9 cellular contexts compared by ENCODE assay signal in the genomic region with DNA sequence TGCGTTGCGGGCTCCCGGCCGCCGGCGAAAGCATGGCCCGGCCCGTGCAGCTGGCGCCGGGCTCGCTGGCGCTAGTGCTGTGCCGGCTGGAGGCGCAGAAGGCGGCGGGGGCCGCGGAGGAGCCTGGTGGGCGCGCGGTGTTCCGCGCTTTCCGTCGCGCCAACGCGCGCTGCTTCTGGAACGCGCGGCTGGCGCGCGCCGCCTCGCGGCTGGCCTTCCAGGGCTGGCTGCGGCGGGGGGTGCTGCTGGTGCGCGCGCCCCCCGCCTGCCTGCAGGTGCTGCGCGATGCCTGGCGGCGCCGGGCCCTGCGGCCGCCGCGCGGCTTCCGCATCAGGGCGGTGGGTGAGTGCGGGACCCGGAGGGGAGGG. TPM values are rescaled to one million over a fixed set of nuclear protein-coding genes. Genes with fewer than 3 reads are reported as not detected.
DNase-seq lines count a peak whose midpoint lies in the region; ATAC-seq and TF ChIP-seq lines count a peak whose summit lies in the region.
"Not testable (repeated sequence)": the region's sequence is repeated elsewhere in the genome, so short reads cannot be mapped to it uniquely, and the experiment has no call there.
"Had no signal": no experiment of that assay in that cellular context is flagged by ENCODE, and none has a peak within 500 bp of the region (broad histone marks: within the 10 kb centered on the region; RNA-seq: fewer than 3 reads in every experiment).

No MANE protein-coding gene starts in this region.

- H3K4me3 Mint-ChIP-seq in naive thymus-derived CD8-positive, alpha-beta T cell = not testable (repeated sequence)

- not testable (repeated sequence) for H3K36me3 ChIP-seq in GM06990 (ENCODE audit: control insufficient read depth, insufficient read depth, low read length); Panc1 (ENCODE audit: control insufficient read depth, insufficient read depth, low read length); brain microvascular endothelial cell (replicated peaks); thymus (ENCODE audit: control insufficient read depth, insufficient read depth)

- H3K27me3 Mint-ChIP-seq in naive thymus-derived CD8-positive, alpha-beta T cell = not testable (repeated sequence)

- H3K9me3 Mint-ChIP-seq in naive thymus-derived CD8-positive, alpha-beta T cell = not testable (repeated sequence)

- POLR2A ChIA-PET in Panc1 (lab: Charles Lee) = interaction anchor here (0.6 kb wide), 2 partner anchors 77 to 317 kb away, joined by 7 to 11 read pairs; no protein-coding TSS in a partner anchor
- POLR2A ChIA-PET in naive thymus-derived CD8-positive, alpha-beta T cell (lab: Charles Lee) = interaction anchor here (1.0 to 3.1 kb wide), 2 partner anchors 73 to 269 kb away, joined by 3 to 20 read pairs; partner anchors contain the start of gene DDX50

- CTCF ChIA-PET in Panc1 (lab: Charles Lee) = interaction anchor here (0.6 to 1.2 kb wide), 2 partner anchors 70 to 226 kb away, joined by 3 to 9 read pairs; no protein-coding TSS in a partner anchor

- H3K4me3 ChIP-seq in GM06990 (replicated peaks; ENCODE audit: low read depth, low read length) (peak overlapping the region; percentile 72; the same call in 1 of the 2 replicates), Panc1 (ENCODE audit: low read depth in 2 of 2, low read length in 2 of 2) (peak overlapping the region; percentile 62 to 66; a peak in 3 of 4 replicates), brain microvascular endothelial cell (ENCODE audit: low read depth, low read length) (peak overlapping the region; percentile 59), thymus (ENCODE audit: low read length) (peak overlapping the region; percentile 56)

- not testable (repeated sequence) for H3K36me3 Mint-ChIP-seq in naive thymus-derived CD8-positive, alpha-beta T cell

- not testable (repeated sequence) for H3K27me3 ChIP-seq in GM06990 (replicated peaks; ENCODE audit: control insufficient read depth, insufficient read depth, low read length); Panc1 (ENCODE audit: control insufficient read depth, insufficient read depth, low read length); brain microvascular endothelial cell (replicated peaks); thymus (ENCODE audit: control insufficient read depth, insufficient read depth)

- H3K4me1 Mint-ChIP-seq in naive thymus-derived CD8-positive, alpha-beta T cell = peaks cover 4 to 26% (median 17%) of the 10 kb centered on the region in 4 donors

- not testable (repeated sequence) for H3K27ac Mint-ChIP-seq in naive thymus-derived CD8-positive, alpha-beta T cell

- not testable (repeated sequence) for H3K27ac ChIP-seq in Panc1 (ENCODE audit: low read length); brain microvascular endothelial cell
- peak overlapping the region; percentile 71 for H3K27ac ChIP-seq in thymus (ENCODE audit: low read depth)

- WGBS in thymus = 0% methylated on average over 17 of the region's 58 CpGs

- H3K9me3 ChIP-seq in Panc1 (ENCODE audit: control insufficient read depth, insufficient read depth, low read depth, low read length); thymus (ENCODE audit: control insufficient read depth): not testable (repeated sequence)

- not testable (repeated sequence) for DNase-seq in GM06990 (ENCODE audit: extremely low read depth, insufficient read length); Panc1 (ENCODE audit: low read depth, low spot score); brain microvascular endothelial cell; left ventricle myocardium superior; naive thymus-derived CD8-positive, alpha-beta T cell

- in situ Hi-C loops in Panc1 (cut with HindIII; ENCODE audit: low pct_unique_long_range_greater_than_20kb, low sequenced_read_pairs); brain microvascular endothelial cell (cut with HindIII; ENCODE audit: low pct_ligation_motif_present, low sequenced_read_pairs): not testable (repeated sequence)

- ATAC-seq in GM21423 (IDR thresholded peaks at IDR 0.05; ENCODE audit: unreplicated experiment) (peak; percentile 39), HG03066 (IDR thresholded peaks at IDR 0.05; ENCODE audit: low read depth, unreplicated experiment) (peak; percentile 38), Panc1 (peak; percentile 64), left ventricle myocardium superior (peak; percentile 51)
- ATAC-seq in naive thymus-derived CD8-positive, alpha-beta T cell = peak; percentile 58 to 65

- intact Hi-C loops in Panc1 (cut with micrococcal nuclease; ENCODE audit: unreplicated experiment); left ventricle myocardium superior (cut with micrococcal nuclease): not testable (repeated sequence)

- not testable (repeated sequence) for BruUV-seq in Panc1 (replicated peaks; lab: Mats Ljungman, UMichigan)

- not testable (repeated sequence) for H3K4me1 ChIP-seq in Panc1 (ENCODE audit: control insufficient read depth, insufficient read depth, low read length)
- peaks cover 12% of the 10 kb centered on the region for H3K4me1 ChIP-seq in thymus (ENCODE audit: control insufficient read depth, insufficient read depth, low read length)

- TF ChIP-seq CTCF in GM06990 (IDR thresholded peaks at IDR 0.05; ENCODE audit: insufficient read depth, low read length, poor library complexity, severe bottlenecking); Panc1 (IDR thresholded peaks at IDR 0.05); brain microvascular endothelial cell (IDR thresholded peaks at IDR 0.05; ENCODE audit: low read depth, low read length, missing control alignments): not testable (repeated sequence)

RNA-seq across cellular contexts. Expression of gene STOX1, which starts 0.2 kb away (rescaled TPM):
- total RNA-seq in Panc1 (2021; ENCODE audit: unreplicated experiment) (5.8 TPM), left ventricle myocardium superior (0.15 TPM)
- polyA plus RNA-seq in Panc1 (2012; ENCODE audit: insufficient read length) = 2.2 TPM
- under 1 TPM; 0.47 to 0.52 TPM for total RNA-seq in naive thymus-derived CD8-positive, alpha-beta T cell
- polyA plus RNA-seq in naive thymus-derived CD8-positive, alpha-beta T cell = 1 to 10 TPM in 2 of 3 donors, under 1 TPM in 1; 0.29 to 1.1 (median 1.0) TPM
- polyA plus RNA-seq in thymus = 8.5 TPM
- polyA plus RNA-seq: CD8-positive, alpha-beta memory T cell had no signal
